20 cellular contexts compared by ENCODE assay signal in the genomic region with DNA sequence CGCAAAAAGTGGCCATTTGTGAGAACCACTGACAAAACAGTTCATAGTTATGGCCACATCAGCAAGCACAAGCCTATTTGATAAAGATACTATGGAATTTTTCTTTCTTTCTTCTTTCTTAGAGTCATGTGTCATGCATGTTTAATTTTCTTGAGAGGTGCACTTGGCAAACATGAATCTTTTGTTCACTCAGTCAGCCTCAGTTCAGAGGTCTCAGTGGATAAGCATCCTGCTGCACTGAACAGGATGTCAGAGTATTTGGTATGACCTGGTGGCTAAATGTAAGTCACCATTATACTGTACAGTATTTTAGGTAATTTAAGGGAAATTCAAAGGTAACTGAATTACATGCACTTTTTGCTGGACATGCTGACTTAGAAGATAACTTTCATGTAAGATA.
"Had no signal": no experiment of that assay in that cellular context is flagged by ENCODE, and none has a peak within 500 bp of the region (broad histone marks: within the 10 kb centered on the region; RNA-seq: fewer than 3 reads in every experiment).

No MANE protein-coding gene starts in this region.

- H3K4me3 Mint-ChIP-seq: activated CD4-positive, alpha-beta memory T cell treated with anti-CD3 and anti-CD28 coated beads for 36 hours; mesothelial cell of epicardium; naive thymus-derived CD8-positive, alpha-beta T cell; stimulated activated naive CD8-positive, alpha-beta T cell treated with anti-CD3 and anti-CD28 coated beads, Interleukin-15, Interleukin-2, amounts not matched to agents 100 ng/mL and 50 ng/mL, for 24 hours; T-helper 1 cell treated with Interleukin-12 subunit alpha and Interleukin-12 subunit beta and Interleukin-4 antibody, amounts not matched to agents 30 μg/mL and 1 μg/mL, for 36 hours had no signal

- H3K27me3 ChIP-seq: adrenal gland, ascending aorta, brain microvascular endothelial cell, esophagus muscularis mucosa, thyroid gland had no signal

- H3K27ac ChIP-seq: adrenal gland, ascending aorta, brain microvascular endothelial cell, esophagus muscularis mucosa, prostate gland, thyroid gland had no signal

- H3K27ac Mint-ChIP-seq: activated CD4-positive, alpha-beta memory T cell treated with anti-CD3 and anti-CD28 coated beads for 36 hours; mesothelial cell of epicardium; stimulated activated naive CD8-positive, alpha-beta T cell treated with anti-CD3 and anti-CD28 coated beads, Interleukin-15, Interleukin-2, amounts not matched to agents 100 ng/mL and 50 ng/mL, for 24 hours; T-helper 1 cell treated with Interleukin-12 subunit alpha and Interleukin-12 subunit beta and Interleukin-4 antibody, amounts not matched to agents 30 μg/mL and 1 μg/mL, for 36 hours had no signal

- H3K4me1 ChIP-seq: prostate gland had no signal

- H3K4me3 ChIP-seq: adrenal gland, ascending aorta, esophagus muscularis mucosa, prostate gland, thyroid gland had no signal

- H3K9me3 ChIP-seq: adrenal gland, ascending aorta, esophagus muscularis mucosa, prostate gland, thyroid gland had no signal

- H3K27me3 Mint-ChIP-seq: activated CD4-positive, alpha-beta memory T cell treated with anti-CD3 and anti-CD28 coated beads for 36 hours; naive thymus-derived CD8-positive, alpha-beta T cell; stimulated activated naive CD8-positive, alpha-beta T cell treated with anti-CD3 and anti-CD28 coated beads, Interleukin-15, Interleukin-2, amounts not matched to agents 100 ng/mL and 50 ng/mL, for 24 hours had no signal

- H3K9me3 Mint-ChIP-seq: activated CD4-positive, alpha-beta memory T cell treated with anti-CD3 and anti-CD28 coated beads for 36 hours; mesothelial cell of epicardium; naive thymus-derived CD8-positive, alpha-beta T cell; stimulated activated naive CD8-positive, alpha-beta T cell treated with anti-CD3 and anti-CD28 coated beads, Interleukin-15, Interleukin-2, amounts not matched to agents 100 ng/mL and 50 ng/mL, for 24 hours; T-helper 1 cell treated with Interleukin-12 subunit alpha and Interleukin-12 subunit beta and Interleukin-4 antibody, amounts not matched to agents 30 μg/mL and 1 μg/mL, for 36 hours had no signal

- ATAC-seq: naive thymus-derived CD8-positive, alpha-beta T cell; right cardiac atrium had no signal

- DNase-seq: activated CD4-positive, alpha-beta memory T cell treated with anti-CD3 and anti-CD28 coated beads for 36 hours; activated CD4-positive, alpha-beta T cell treated with anti-CD3 and anti-CD28 coated beads for 48 hours; activated effector memory CD4-positive, alpha-beta T cell treated with anti-CD3 and anti-CD28 coated beads, Interleukin-2, amount 50 U/mL, for 16 hours; activated naive CD4-positive, alpha-beta T cell treated with anti-CD3 and anti-CD28 coated beads, Interleukin-2, amount 50 U/mL, for 16 hours; adrenal gland; brain microvascular endothelial cell; central memory CD4-positive, alpha-beta T cell; effector memory CD4-positive, alpha-beta T cell; mammary epithelial cell; naive thymus-derived CD8-positive, alpha-beta T cell; right cardiac atrium; stimulated activated CD4-positive, alpha-beta T cell treated with anti-CD3 and anti-CD28 coated beads, Interleukin-4, amount 100 ng/mL, for 24 hours; substantia nigra; thyroid gland had no signal
